Comparison of ENCODE assay signal across 1 cellular context in the genomic region with DNA sequence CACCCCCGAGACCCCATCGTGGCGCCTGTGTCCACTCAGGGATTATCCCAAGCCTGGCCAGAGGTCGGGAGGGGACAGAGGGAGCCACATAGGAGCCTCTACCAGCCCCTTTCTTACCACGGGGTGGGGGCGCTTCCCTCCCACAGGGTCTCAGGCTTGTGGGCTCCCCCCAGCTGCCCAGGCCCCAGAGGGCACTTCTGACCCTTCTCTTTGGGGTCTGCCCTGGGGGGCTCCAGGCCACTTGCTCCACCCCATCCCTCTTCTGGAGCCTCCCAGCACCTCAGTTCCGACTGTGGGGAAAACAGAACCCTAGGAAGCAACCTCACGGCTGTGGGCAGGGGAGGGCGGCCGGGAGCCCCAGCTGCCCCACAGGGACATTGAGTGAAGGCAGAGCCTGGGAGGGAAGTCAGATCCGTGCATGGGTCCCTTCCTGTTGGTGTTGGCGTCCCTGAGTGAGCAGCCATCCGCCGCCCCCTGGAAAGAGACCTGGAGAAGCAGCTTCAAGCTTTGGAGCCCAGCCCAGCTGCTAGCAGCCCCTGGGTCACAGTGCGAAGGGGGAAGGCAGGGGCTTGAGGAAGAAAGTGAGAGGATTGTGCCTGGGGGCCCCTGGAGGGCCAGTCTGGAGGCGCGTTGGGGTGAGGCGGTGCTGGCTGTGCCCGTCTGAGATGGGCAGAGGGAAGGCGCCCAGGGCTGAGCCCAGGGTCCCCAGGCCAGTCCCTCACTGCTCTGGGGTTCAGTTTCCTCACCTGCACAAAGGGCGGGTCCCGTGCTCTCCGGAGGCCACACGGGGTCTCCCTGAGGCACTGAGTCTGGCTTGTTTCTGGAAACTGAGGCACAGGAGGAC.
TF ChIP-seq lines count a peak whose summit lies in the region.

No MANE protein-coding gene starts in this region.

TF ChIP-seq in GM12878, 131 proteins besides CTCF, POLR2A, EP300 and RAD21:
- TF ChIP-seq PAX5 (IDR thresholded peaks at IDR 0.05; ENCODE audit: borderline replicate concordance, low read depth, low read length): no peak
- TF ChIP-seq ZNF24 (IDR thresholded peaks at IDR 0.05): no peak
- TF ChIP-seq, protein P1, sequence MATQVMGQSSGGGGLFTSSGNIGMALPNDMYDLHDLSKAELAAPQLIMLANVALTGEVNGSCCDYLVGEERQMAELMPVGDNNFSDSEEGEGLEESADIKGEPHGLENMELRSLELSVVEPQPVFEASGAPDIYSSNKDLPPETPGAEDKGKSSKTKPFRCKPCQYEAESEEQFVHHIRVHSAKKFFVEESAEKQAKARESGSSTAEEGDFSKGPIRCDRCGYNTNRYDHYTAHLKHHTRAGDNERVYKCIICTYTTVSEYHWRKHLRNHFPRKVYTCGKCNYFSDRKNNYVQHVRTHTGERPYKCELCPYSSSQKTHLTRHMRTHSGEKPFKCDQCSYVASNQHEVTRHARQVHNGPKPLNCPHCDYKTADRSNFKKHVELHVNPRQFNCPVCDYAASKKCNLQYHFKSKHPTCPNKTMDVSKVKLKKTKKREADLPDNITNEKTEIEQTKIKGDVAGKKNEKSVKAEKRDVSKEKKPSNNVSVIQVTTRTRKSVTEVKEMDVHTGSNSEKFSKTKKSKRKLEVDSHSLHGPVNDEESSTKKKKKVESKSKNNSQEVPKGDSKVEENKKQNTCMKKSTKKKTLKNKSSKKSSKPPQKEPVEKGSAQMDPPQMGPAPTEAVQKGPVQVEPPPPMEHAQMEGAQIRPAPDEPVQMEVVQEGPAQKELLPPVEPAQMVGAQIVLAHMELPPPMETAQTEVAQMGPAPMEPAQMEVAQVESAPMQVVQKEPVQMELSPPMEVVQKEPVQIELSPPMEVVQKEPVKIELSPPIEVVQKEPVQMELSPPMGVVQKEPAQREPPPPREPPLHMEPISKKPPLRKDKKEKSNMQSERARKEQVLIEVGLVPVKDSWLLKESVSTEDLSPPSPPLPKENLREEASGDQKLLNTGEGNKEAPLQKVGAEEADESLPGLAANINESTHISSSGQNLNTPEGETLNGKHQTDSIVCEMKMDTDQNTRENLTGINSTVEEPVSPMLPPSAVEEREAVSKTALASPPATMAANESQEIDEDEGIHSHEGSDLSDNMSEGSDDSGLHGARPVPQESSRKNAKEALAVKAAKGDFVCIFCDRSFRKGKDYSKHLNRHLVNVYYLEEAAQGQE (IDR thresholded peaks at IDR 0.05; ENCODE audit: low read depth, low read length): no peak
- TF ChIP-seq SREBF2 (IDR thresholded peaks at IDR 0.05; ENCODE audit: low read length): no peak
- TF ChIP-seq IKZF2 (IDR thresholded peaks at IDR 0.05): no peak
- TF ChIP-seq SPI1 (IDR thresholded peaks at IDR 0.05; ENCODE audit: borderline replicate concordance, insufficient read depth, low read depth, low read length): no peak
- TF ChIP-seq KLF5 (IDR thresholded peaks at IDR 0.05; ENCODE audit: partially characterized antibody): no peak
- no peak for TF ChIP-seq CEBPB (IDR thresholded peaks at IDR 0.05; ENCODE audit: borderline replicate concordance in 1 of 2, low read depth in 2 of 2, low read length in 2 of 2)
- no peak for TF ChIP-seq FOXK2 (IDR thresholded peaks at IDR 0.05)
- TF ChIP-seq, protein P2, sequence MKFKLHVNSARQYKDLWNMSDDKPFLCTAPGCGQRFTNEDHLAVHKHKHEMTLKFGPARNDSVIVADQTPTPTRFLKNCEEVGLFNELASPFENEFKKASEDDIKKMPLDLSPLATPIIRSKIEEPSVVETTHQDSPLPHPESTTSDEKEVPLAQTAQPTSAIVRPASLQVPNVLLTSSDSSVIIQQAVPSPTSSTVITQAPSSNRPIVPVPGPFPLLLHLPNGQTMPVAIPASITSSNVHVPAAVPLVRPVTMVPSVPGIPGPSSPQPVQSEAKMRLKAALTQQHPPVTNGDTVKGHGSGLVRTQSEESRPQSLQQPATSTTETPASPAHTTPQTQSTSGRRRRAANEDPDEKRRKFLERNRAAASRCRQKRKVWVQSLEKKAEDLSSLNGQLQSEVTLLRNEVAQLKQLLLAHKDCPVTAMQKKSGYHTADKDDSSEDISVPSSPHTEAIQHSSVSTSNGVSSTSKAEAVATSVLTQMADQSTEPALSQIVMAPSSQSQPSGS (IDR thresholded peaks at IDR 0.05; ENCODE audit: low read length): no peak
- no peak for TF ChIP-seq TBL1XR1 (IDR thresholded peaks at IDR 0.05; ENCODE audit: low read depth, low read length)
- no peak for TF ChIP-seq BACH1 (IDR thresholded peaks at IDR 0.05; ENCODE audit: borderline replicate concordance)
- TF ChIP-seq BRCA1 (IDR thresholded peaks at IDR 0.05; ENCODE audit: low read depth, low read length): no peak
